In the genomic region with DNA sequence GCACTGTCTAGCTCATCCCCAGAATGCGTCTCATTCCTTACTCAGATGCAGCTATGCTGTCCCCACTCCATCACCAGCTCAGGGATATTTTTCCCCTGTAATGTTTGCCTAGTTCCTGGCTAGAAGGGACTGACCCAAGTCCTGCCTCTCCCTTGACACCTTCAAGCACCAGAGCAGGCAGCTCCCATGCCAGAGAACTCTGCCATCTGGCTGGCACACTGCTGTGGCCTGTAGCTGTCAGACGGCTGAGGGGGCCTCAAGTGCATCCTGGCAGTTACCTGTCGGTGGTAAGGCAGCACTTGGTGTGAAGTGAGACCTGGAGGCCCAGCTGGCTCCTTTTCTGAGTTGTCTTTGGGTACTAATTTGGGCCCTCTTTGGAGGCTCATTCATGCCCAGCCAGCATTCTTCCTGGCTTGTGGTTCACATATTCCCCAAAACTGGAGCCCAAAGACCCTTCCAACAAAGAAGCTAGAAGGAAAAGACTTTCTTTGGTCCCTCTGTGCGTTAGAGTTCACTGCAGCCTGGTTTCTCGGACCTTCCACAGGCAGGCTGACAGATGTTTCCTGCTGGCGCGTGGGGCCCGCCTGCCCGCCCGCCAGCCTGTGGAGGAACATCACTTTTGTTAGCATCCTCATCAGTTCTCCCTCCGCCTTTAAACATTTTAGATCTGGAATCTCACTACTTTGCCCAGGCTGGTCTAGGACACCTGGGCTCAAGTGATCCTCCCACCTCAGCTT, we compare ENCODE assay signal across 16 cellular contexts. TPM values are rescaled to one million over a fixed set of nuclear protein-coding genes. Genes with fewer than 3 reads are reported as not detected.
DNase-seq lines count a peak whose midpoint lies in the region; ATAC-seq, FAIRE-seq and TF ChIP-seq lines count a peak whose summit lies in the region.
"Had no signal": no experiment of that assay in that cellular context is flagged by ENCODE, and none has a peak within 500 bp of the region (broad histone marks: within the 10 kb centered on the region; RNA-seq: fewer than 3 reads in every experiment).

No MANE protein-coding gene starts in this region.

- H3K36me3 Mint-ChIP-seq in T-helper 17 cell (ENCODE audit: low read depth), result peaks cover 5% of the 10 kb centered on the region
- peaks cover 27 to 52% (median 29%) of the 10 kb centered on the region in 3 donors for H3K36me3 Mint-ChIP-seq in immature natural killer cell

- H2AFZ ChIP-seq in HepG2 (ENCODE audit: low read length), result no peak overlapping the region

- H3K4me3 Mint-ChIP-seq in T-helper 17 cell (no peak overlapping the region), immature natural killer cell (no peak overlapping the region)

- TF ChIP-seq EP300 in HepG2 (IDR thresholded peaks at IDR 0.05; ENCODE audit: low read depth in 2 of 2, low read length in 2 of 2), result no peak
- no peak for TF ChIP-seq EP300 in HepG2 (CRISPR knock-in tag; IDR thresholded peaks at IDR 0.05; ENCODE audit: borderline replicate concordance)

- TF ChIP-seq CTCF in HepG2 (CRISPR knock-in tag; IDR thresholded peaks at IDR 0.05) (no peak), right lobe of liver (IDR thresholded peaks at IDR 0.05) (no peak), GM13976 (IDR thresholded peaks at IDR 0.05; ENCODE audit: borderline replicate concordance, control extremely low read depth, extremely low read depth, insufficient read depth, missing control alignments) (no peak)

- no peaks in the 10 kb centered on the region for H4K20me1 ChIP-seq in HepG2 (ENCODE audit: insufficient read depth, low read length)

- DNase-seq in HepG2 (ENCODE audit: low spot score) (no peak), right lobe of liver (no peak), T-helper 17 cell (no peak), immature natural killer cell (no peak), sciatic nerve (ENCODE audit: low spot score) (no peak), GM13976 (ENCODE audit: low spot score) (no peak), NAMALWA (ENCODE audit: low spot score) (no peak), NCI-H1048 (lab: John Stamatoyannopoulos, UW) (no peak)
- DNase-seq: HCEC 1CT, left ventricle myocardium inferior, NCI-H2029 treated with DMSO at 0.1 percent for 48 hours, NCI-H446 treated with DMSO at 0.1 percent for 48 hours had no signal

- H3K27me3 ChIP-seq in HepG2 (ENCODE audit: control insufficient read depth in 1 of 2, insufficient read depth in 2 of 2, low read length in 2 of 2) (no peaks in the 10 kb centered on the region), right lobe of liver (no peaks in the 10 kb centered on the region)
- H3K27me3 ChIP-seq: right atrium auricular region had no signal

- WGBS in HepG2 (ENCODE audit: low lambda C conversion rate), result over 99% methylated on average over 10 of the region's 11 CpGs
- WGBS in right lobe of liver (ENCODE audit: insufficient coverage, low coverage, low lambda C conversion rate, missing lambda C conversion rate), result 72% methylated on average over 3 of the region's 11 CpGs

- H3K79me2 ChIP-seq in HepG2 (ENCODE audit: insufficient read depth, low read length), result no peaks in the 10 kb centered on the region

- no peak for TF ChIP-seq POLR2A in HepG2 (IDR thresholded peaks at IDR 0.05; ENCODE audit: insufficient read depth in 1 of 2, low read depth in 2 of 2, low read length in 2 of 2)
- TF ChIP-seq POLR2A in right lobe of liver (IDR thresholded peaks at IDR 0.05), result no peak

- FAIRE-seq in HepG2 (lab: Jason Lieb, UNC), result no peak
- FAIRE-seq: bronchial epithelial cell had no signal

- H3K9ac ChIP-seq in HepG2 (ENCODE audit: insufficient read depth, low read depth, low read length), result no peak overlapping the region

- H3K4me1 ChIP-seq in HepG2 (ENCODE audit: insufficient read depth, low read length) (no peaks in the 10 kb centered on the region), right lobe of liver (no peaks in the 10 kb centered on the region)
- H3K4me1 ChIP-seq: left ventricle myocardium inferior, right atrium auricular region had no signal

- H3K4me3 ChIP-seq in HepG2 (replicated peaks in 1 of 3; ENCODE audit: insufficient read depth in 1 of 3, low read depth in 2 of 3, low read length in 3 of 3) (no peak overlapping the region), right lobe of liver (no peak overlapping the region)
- H3K4me3 ChIP-seq: left ventricle myocardium inferior, right atrium auricular region had no signal

- CTCF ChIA-PET in HepG2 (lab: Yijun Ruan, JAX; ENCODE audit: low intra/inter-chr PET ratio, low total read pairs), result no interaction called here

- H3K27ac Mint-ChIP-seq in T-helper 17 cell (peak overlapping the region; percentile 56), immature natural killer cell (peak overlapping the region; percentile 22 to 82 (median 30))

- in situ Hi-C loops in HepG2 (cut with HindIII; ENCODE audit: extremely low pct_ligation_motif_present, low pct_unique_long_range_greater_than_20kb), result no loop called here
- in situ Hi-C loops in GM13976 (cut with MboI; ENCODE audit: low sequenced_read_pairs, unreplicated experiment), result loop anchor here (25.0 kb wide), 1 partner anchor 96 kb away; no protein-coding TSS in a partner anchor

- peaks cover 0 to 4% (median 0%) of the 10 kb centered on the region in 6 donors for H3K9me3 Mint-ChIP-seq in immature natural killer cell

- no TSS peak for BruUV-seq in HepG2 (replicated peaks; lab: Mats Ljungman, UMichigan)

- TF ChIP-seq RAD21 in HepG2 (CRISPR knock-in tag; IDR thresholded peaks at IDR 0.05), result no peak

- intact Hi-C loops in HepG2 (cut with micrococcal nuclease; ENCODE audit: unreplicated experiment), result no loop called here
- intact Hi-C loops in right lobe of liver (cut with DNase I), result loop anchor here in 1 of 2 donors (10.0 kb wide), 1 partner anchor 78 kb away; the partner anchor contains the start of gene ANAPC5
- intact Hi-C loops in sciatic nerve (cut with DNase I), result no loop called here

- ATAC-seq in HepG2 (no peak), right lobe of liver (no peak), T-helper 17 cell (no peak), sciatic nerve (no peak)
- ATAC-seq: esophagus mucosa had no signal

- POLR2A ChIA-PET in HepG2 (lab: Yijun Ruan, JAX), result no interaction called here

- H3K9me3 ChIP-seq in HepG2 (ENCODE audit: low read length), result no peaks in the 10 kb centered on the region
- no peaks in the 10 kb centered on the region for H3K9me3 ChIP-seq in right lobe of liver
- H3K9me3 ChIP-seq in T-helper 17 cell (ENCODE audit: control insufficient read depth, low read length, poor library complexity, severe bottlenecking), result no peaks in the 10 kb centered on the region
- H3K9me3 ChIP-seq: left ventricle myocardium inferior, right atrium auricular region had no signal

- no peak overlapping the region for H3K4me2 ChIP-seq in HepG2 (ENCODE audit: low read depth, low read length)

- peaks cover 35 to 72% of the 10 kb centered on the region in 2 experiments for H3K36me3 ChIP-seq in HepG2 (replicated peaks in 1 of 2; ENCODE audit: control insufficient read depth in 1 of 2, insufficient read depth in 2 of 2, low read length in 2 of 2)
- H3K36me3 ChIP-seq in right lobe of liver, result peaks cover 0 to 51% (median 28%) of the 10 kb centered on the region in 4 donors

- H3K27ac ChIP-seq in HepG2 (ENCODE audit: extremely low read length, insufficient read depth, low read length) (no peak overlapping the region), right lobe of liver (no peak overlapping the region)
- H3K27ac ChIP-seq: left ventricle myocardium inferior, right atrium auricular region, VCaP had no signal

- H3K27me3 Mint-ChIP-seq in T-helper 17 cell (no peaks in the 10 kb centered on the region), immature natural killer cell (ENCODE audit: low read depth in 3 of 3) (peaks cover 2 to 3% (median 3%) of the 10 kb centered on the region in 3 donors)

- no peaks in the 10 kb centered on the region for H3K4me1 Mint-ChIP-seq in T-helper 17 cell
- H3K4me1 Mint-ChIP-seq in immature natural killer cell, result peaks cover 16 to 26% of the 10 kb centered on the region in 2 donors

TF ChIP-seq in HepG2, 621 proteins besides CTCF, POLR2A, EP300 and RAD21 (continues in another document):
- TF ChIP-seq IKZF1 (IDR thresholded peaks at IDR 0.05) (no peak), SIX4 (CRISPR knock-in tag; IDR thresholded peaks at IDR 0.05) (no peak), EEA1 (CRISPR knock-in tag; IDR thresholded peaks at IDR 0.05; ENCODE audit: borderline replicate concordance) (no peak), RBM22 (optimal IDR thresholded peaks at IDR 0.05; ENCODE audit: low read length) (peak; percentile 72), ZNF17 (CRISPR knock-in tag; IDR thresholded peaks at IDR 0.05) (no peak)

RNA-seq across cellular contexts. Expression of gene RNF34, which starts 33.0 kb away (rescaled TPM):
- total RNA-seq in HepG2 (2016; rRNA removed; fragmentation: Illumina TruSeq; extraction: Trizol) (53.2 and 68.2 TPM in 2 replicates), right lobe of liver (10 to 100 TPM; 11.7 to 22.3 (median 14.6) TPM), T-helper 17 cell (10 to 100 TPM; 63.8 to 63.9 TPM), sciatic nerve (39.5 TPM)
- total RNA-seq in HepG2 (2016; cell fraction: cytosol; rRNA removed; fragmentation: Illumina TruSeq; extraction: Trizol; ENCODE audit: low read depth), result 21.6 and 23.1 TPM in 2 replicates
- total RNA-seq in HepG2 (2016; cell fraction: insoluble cytoplasmic fraction; rRNA removed; fragmentation: Illumina TruSeq; extraction: Trizol), result 52.8 and 66.3 TPM in 2 replicates
- total RNA-seq in HepG2 (2016; cell fraction: membrane; rRNA removed; fragmentation: Illumina TruSeq; extraction: Trizol), result 36.1 and 37.2 TPM in 2 replicates
- total RNA-seq in HepG2 (2016; cell fraction: nucleus; rRNA removed; fragmentation: Illumina TruSeq; extraction: Trizol), result 39.6 and 47.6 TPM in 2 replicates
- polyA plus RNA-seq in HepG2 (2011; rRNA removed) (36.8 and 37.4 TPM in 2 replicates), immature natural killer cell (10 to 100 TPM; 31.8 to 73.9 (median 57.9) TPM)
- polyA plus RNA-seq in HepG2 (2011; cell fraction: cytosol; rRNA removed), result 17.4 and 20.4 TPM in 2 replicates
- 25.9 and 37.9 TPM in 2 replicates for polyA plus RNA-seq in HepG2 (2011; cell fraction: nucleus; rRNA removed)
- polyA plus RNA-seq in HepG2 (2012), result 27.0 and 30.9 TPM in 2 replicates
- polyA plus RNA-seq in HepG2 (2016; cell fraction: cytosol; fragmentation: Illumina TruSeq; extraction: Trizol; ENCODE audit: low read depth), result 7.6 and 9.2 TPM in 2 replicates
- polyA plus RNA-seq in HepG2 (2016; cell fraction: insoluble cytoplasmic fraction; fragmentation: Illumina TruSeq; extraction: Trizol; ENCODE audit: low read depth), result 56.9 and 60.9 TPM in 2 replicates
- polyA plus RNA-seq in HepG2 (2016; cell fraction: membrane; fragmentation: Illumina TruSeq; extraction: Trizol; ENCODE audit: low read depth), result 19.5 and 19.6 TPM in 2 replicates
- 49.3 and 52.3 TPM in 2 replicates for polyA plus RNA-seq in HepG2 (2016; cell fraction: nucleus; fragmentation: Illumina TruSeq; extraction: Trizol; ENCODE audit: insufficient read depth, low read depth)
- polyA minus RNA-seq in HepG2 (2011; rRNA and poly(A)+ RNA removed; ENCODE audit: low replicate concordance), result 165 and 250 TPM in 2 replicates
- 13.7 and 21.9 TPM in 2 replicates for polyA minus RNA-seq in HepG2 (2011; cell fraction: cytosol; rRNA and poly(A)+ RNA removed)
- polyA minus RNA-seq in HepG2 (2011; cell fraction: nucleus; rRNA and poly(A)+ RNA removed), result 40.6 and 41.5 TPM in 2 replicates
